8 cellular contexts compared by ENCODE assay signal in the genomic region with DNA sequence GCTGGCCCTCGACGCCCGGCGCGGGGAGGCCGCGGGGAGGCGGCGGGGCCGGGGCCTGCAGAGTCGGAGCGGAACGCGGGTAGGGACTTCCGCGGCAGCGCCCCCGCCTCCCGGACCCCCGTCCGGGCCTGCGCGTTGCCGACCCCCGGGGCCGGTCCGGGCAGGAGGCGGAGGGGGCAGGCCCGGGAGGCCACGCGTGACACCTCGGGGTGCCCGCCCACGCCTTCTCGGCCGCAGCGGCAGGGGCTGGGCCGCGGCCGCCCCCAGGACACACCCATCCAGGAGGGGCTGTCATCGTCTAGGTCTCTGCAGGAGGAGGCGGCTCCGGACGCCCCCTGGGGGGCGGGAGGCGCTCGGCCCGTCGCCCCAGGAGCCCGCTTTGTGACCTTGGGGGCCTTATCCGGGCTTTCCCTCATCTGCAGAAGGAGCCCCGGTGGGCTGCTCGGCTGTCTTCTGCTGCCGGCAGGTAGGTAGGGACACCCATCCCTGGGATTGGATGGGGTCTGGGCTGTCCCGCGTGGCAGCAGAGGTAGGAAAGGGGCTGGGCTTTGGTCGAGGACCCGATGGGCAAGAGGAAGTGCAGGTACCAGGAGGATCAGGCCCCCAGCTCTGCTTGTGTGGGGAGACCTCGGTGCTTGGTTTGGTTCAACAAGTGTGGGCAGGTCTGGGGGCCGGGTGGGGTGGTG. TPM values are rescaled to one million over a fixed set of nuclear protein-coding genes. Genes with fewer than 3 reads are reported as not detected.
DNase-seq lines count a peak whose midpoint lies in the region; ATAC-seq and TF ChIP-seq lines count a peak whose summit lies in the region.

No MANE protein-coding gene starts in this region.

- intact Hi-C loops in posterior vena cava (cut with DNase I), result no loop called here

- H3K9ac ChIP-seq in SK-N-SH (peak overlapping the region; percentile 69; the same call in 1 of the 2 replicates), iPS-20b (ENCODE audit: low read depth, low read length) (no peak overlapping the region; the same call in 1 of the 2 replicates)

- H3K4me1 Mint-ChIP-seq in activated naive CD8-positive, alpha-beta T cell treated with anti-CD3 and anti-CD28 coated beads, Interleukin-2, amount 50 U/mL, for 24 hours, result peaks cover 29% of the 10 kb centered on the region

- peaks cover 56% of the 10 kb centered on the region for H3K79me2 ChIP-seq in SK-N-SH (ENCODE audit: insufficient read depth)

- H3K9me3 Mint-ChIP-seq in activated naive CD8-positive, alpha-beta T cell treated with anti-CD3 and anti-CD28 coated beads, Interleukin-2, amount 50 U/mL, for 24 hours, result no peaks in the 10 kb centered on the region

- H3F3A ChIP-seq in SK-N-SH (replicated peaks; ENCODE audit: insufficient read depth), result no peaks in the 10 kb centered on the region

- WGBS in SK-N-SH (ENCODE audit: low lambda C conversion rate), result 2% methylated on average over 26 of the region's 60 CpGs

- peak overlapping the region; percentile 87 for H3K27ac Mint-ChIP-seq in activated naive CD8-positive, alpha-beta T cell treated with anti-CD3 and anti-CD28 coated beads, Interleukin-2, amount 50 U/mL, for 24 hours

- peak; percentile 39 for DNase-seq in CMK (ENCODE audit: low read depth)
- DNase-seq in GM19240 (ENCODE audit: insufficient read length, low spot score), result peak; percentile 98
- peak; percentile 98 for DNase-seq in SK-N-SH
- DNase-seq in activated naive CD8-positive, alpha-beta T cell treated with anti-CD3 and anti-CD28 coated beads, Interleukin-2, amount 50 U/mL, for 24 hours, result peak; percentile 71
- DNase-seq in stimulated activated CD4-positive, alpha-beta T cell treated with anti-CD3 and anti-CD28 coated beads, Interleukin-1b, Interleukin-23, amount 100 ng/mL, for 4 hours (ENCODE audit: low read depth in 2 of 2), result peak; percentile 28 to 44
- no peak for DNase-seq in posterior vena cava (ENCODE audit: low spot score)

- CTCF ChIA-PET in SK-N-SH (lab: Yijun Ruan, JAX), result interaction anchor here (0.7 to 2.0 kb wide), 2 partner anchors 48 to 75 kb away, joined by 3 to 6 read pairs; a partner anchor contains a TSS

- H2AFZ ChIP-seq in SK-N-SH (ENCODE audit: low read depth), result peak overlapping the region; percentile 73; the same call in 1 of the 2 replicates

- TF ChIP-seq EP300 in SK-N-SH (IDR thresholded peaks at IDR 0.05; ENCODE audit: borderline replicate concordance in 1 of 2, low read depth in 1 of 2, low read length in 1 of 2), result no peak

- H3K9me2 ChIP-seq in SK-N-SH, result no peaks in the 10 kb centered on the region

- ATAC-seq in HG03378 (IDR thresholded peaks at IDR 0.05; ENCODE audit: unreplicated experiment), result peak; percentile 49
- ATAC-seq in activated naive CD8-positive, alpha-beta T cell treated with anti-CD3 and anti-CD28 coated beads, Interleukin-2, amount 50 U/mL, for 24 hours, result peak; percentile 76

- peaks cover 13% of the 10 kb centered on the region; the same call in 1 of the 2 replicates for H4K20me1 ChIP-seq in SK-N-SH (ENCODE audit: insufficient read depth)

- peaks cover 22 to 34% of the 10 kb centered on the region in 2 experiments for H3K36me3 ChIP-seq in SK-N-SH (replicated peaks in 1 of 2; ENCODE audit: control insufficient read depth in 1 of 2, insufficient read depth in 2 of 2, low read length in 1 of 2)
- H3K36me3 ChIP-seq in iPS-20b (ENCODE audit: insufficient read depth, low read depth, low read length), result 0 out of 2 replicates have a peak, but pooled peaks cover 6% of the 10 kb centered on the region

- H3K27ac ChIP-seq in SK-N-SH (ENCODE audit: low read depth in 2 of 2, low read length in 1 of 2) (peak overlapping the region in 1 of 2 experiments; percentile 67; a peak in 1 of 4 replicates), iPS-20b (ENCODE audit: low read length) (no peak overlapping the region)

- peak; percentile 53 for TF ChIP-seq CTCF in SK-N-SH (IDR thresholded peaks at IDR 0.05)

- peak; percentile 46 for TF ChIP-seq RAD21 in SK-N-SH (IDR thresholded peaks at IDR 0.05; ENCODE audit: low read length)

- peak overlapping the region; percentile 83 for H3K4me3 Mint-ChIP-seq in activated naive CD8-positive, alpha-beta T cell treated with anti-CD3 and anti-CD28 coated beads, Interleukin-2, amount 50 U/mL, for 24 hours

- H3K4me3 ChIP-seq in SK-N-SH (ENCODE audit: low read depth in 2 of 2, low read length in 1 of 2) (peak overlapping the region; percentile 68 to 89), iPS-20b (ENCODE audit: low read length) (peak overlapping the region; percentile 68; the same call in 1 of the 2 replicates)

- H3K27me3 ChIP-seq in SK-N-SH (ENCODE audit: insufficient read depth) (no peaks in the 10 kb centered on the region), iPS-20b (ENCODE audit: insufficient read depth, low read length) (no peaks in the 10 kb centered on the region)

- H3K27me3 Mint-ChIP-seq in activated naive CD8-positive, alpha-beta T cell treated with anti-CD3 and anti-CD28 coated beads, Interleukin-2, amount 50 U/mL, for 24 hours, result no peaks in the 10 kb centered on the region

- peak overlapping the region; percentile 99 for H3K4me2 ChIP-seq in SK-N-SH

- no peaks in the 10 kb centered on the region for H3K9me3 ChIP-seq in SK-N-SH
- no peaks in the 10 kb centered on the region for H3K9me3 ChIP-seq in iPS-20b (ENCODE audit: insufficient read depth, low read depth, low read length)

- peaks cover 24% of the 10 kb centered on the region for H3K36me3 Mint-ChIP-seq in activated naive CD8-positive, alpha-beta T cell treated with anti-CD3 and anti-CD28 coated beads, Interleukin-2, amount 50 U/mL, for 24 hours (ENCODE audit: low read depth)

- POLR2A ChIA-PET in SK-N-SH (lab: Yijun Ruan, JAX), result interaction anchor here (0.9 to 1.0 kb wide), 3 partner anchors 21 to 47 kb away, joined by 4 to 9 read pairs (median 6); a partner anchor contains a TSS

- H3K4me1 ChIP-seq in SK-N-SH (ENCODE audit: control insufficient read depth in 1 of 2, insufficient read depth in 2 of 2, low read depth in 1 of 2, low read length in 1 of 2) (peaks cover 5 to 15% of the 10 kb centered on the region in 2 experiments; a peak in 2 of 4 replicates), iPS-20b (ENCODE audit: insufficient read depth, low read length) (no peaks in the 10 kb centered on the region)

TF ChIP-seq in SK-N-SH, 30 proteins besides CTCF, POLR2A, EP300 and RAD21:
- peak; percentile 20; the same call in 1 of the 2 replicates for TF ChIP-seq SMC3 (IDR thresholded peaks at IDR 0.05; ENCODE audit: low read depth, low read length)
- no peak for TF ChIP-seq GATA2 (CRISPR knock-in tag; IDR thresholded peaks at IDR 0.05)
- TF ChIP-seq MXI1 (IDR thresholded peaks at IDR 0.05; ENCODE audit: low read depth, low read length), result peak; percentile 54; the same call in 1 of the 2 replicates
- TF ChIP-seq, protein P1, sequence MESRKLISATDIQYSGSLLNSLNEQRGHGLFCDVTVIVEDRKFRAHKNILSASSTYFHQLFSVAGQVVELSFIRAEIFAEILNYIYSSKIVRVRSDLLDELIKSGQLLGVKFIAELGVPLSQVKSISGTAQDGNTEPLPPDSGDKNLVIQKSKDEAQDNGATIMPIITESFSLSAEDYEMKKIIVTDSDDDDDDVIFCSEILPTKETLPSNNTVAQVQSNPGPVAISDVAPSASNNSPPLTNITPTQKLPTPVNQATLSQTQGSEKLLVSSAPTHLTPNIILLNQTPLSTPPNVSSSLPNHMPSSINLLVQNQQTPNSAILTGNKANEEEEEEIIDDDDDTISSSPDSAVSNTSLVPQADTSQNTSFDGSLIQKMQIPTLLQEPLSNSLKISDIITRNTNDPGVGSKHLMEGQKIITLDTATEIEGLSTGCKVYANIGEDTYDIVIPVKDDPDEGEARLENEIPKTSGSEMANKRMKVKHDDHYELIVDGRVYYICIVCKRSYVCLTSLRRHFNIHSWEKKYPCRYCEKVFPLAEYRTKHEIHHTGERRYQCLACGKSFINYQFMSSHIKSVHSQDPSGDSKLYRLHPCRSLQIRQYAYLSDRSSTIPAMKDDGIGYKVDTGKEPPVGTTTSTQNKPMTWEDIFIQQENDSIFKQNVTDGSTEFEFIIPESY (IDR thresholded peaks at IDR 0.05; ENCODE audit: borderline replicate concordance, low read depth), result no peak
- TF ChIP-seq, protein P2, sequence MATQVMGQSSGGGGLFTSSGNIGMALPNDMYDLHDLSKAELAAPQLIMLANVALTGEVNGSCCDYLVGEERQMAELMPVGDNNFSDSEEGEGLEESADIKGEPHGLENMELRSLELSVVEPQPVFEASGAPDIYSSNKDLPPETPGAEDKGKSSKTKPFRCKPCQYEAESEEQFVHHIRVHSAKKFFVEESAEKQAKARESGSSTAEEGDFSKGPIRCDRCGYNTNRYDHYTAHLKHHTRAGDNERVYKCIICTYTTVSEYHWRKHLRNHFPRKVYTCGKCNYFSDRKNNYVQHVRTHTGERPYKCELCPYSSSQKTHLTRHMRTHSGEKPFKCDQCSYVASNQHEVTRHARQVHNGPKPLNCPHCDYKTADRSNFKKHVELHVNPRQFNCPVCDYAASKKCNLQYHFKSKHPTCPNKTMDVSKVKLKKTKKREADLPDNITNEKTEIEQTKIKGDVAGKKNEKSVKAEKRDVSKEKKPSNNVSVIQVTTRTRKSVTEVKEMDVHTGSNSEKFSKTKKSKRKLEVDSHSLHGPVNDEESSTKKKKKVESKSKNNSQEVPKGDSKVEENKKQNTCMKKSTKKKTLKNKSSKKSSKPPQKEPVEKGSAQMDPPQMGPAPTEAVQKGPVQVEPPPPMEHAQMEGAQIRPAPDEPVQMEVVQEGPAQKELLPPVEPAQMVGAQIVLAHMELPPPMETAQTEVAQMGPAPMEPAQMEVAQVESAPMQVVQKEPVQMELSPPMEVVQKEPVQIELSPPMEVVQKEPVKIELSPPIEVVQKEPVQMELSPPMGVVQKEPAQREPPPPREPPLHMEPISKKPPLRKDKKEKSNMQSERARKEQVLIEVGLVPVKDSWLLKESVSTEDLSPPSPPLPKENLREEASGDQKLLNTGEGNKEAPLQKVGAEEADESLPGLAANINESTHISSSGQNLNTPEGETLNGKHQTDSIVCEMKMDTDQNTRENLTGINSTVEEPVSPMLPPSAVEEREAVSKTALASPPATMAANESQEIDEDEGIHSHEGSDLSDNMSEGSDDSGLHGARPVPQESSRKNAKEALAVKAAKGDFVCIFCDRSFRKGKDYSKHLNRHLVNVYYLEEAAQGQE (IDR thresholded peaks at IDR 0.05; ENCODE audit: low read depth, low read length), result no peak

RNA-seq across cellular contexts. Expression of a gene that starts 0.6 kb away (rescaled TPM):
- 18.0 and 18.6 TPM in 2 replicates for polyA plus RNA-seq in SK-N-SH (2012; rRNA removed)
- 8.8 and 11.0 TPM in 2 replicates for polyA plus RNA-seq in SK-N-SH (2012; cell fraction: cytosol; rRNA removed)
- polyA plus RNA-seq in SK-N-SH (2012; cell fraction: nucleus; rRNA removed), result 82.5 and 113 TPM in 2 replicates
- 10 to 100 TPM; 16.1 to 22.5 TPM for total RNA-seq in posterior vena cava

RNA-seq across cellular contexts. Expression of a gene that starts 22.3 kb away (rescaled TPM):
- polyA plus RNA-seq in SK-N-SH (2012; rRNA removed), result 15.9 and 17.6 TPM in 2 replicates
- polyA plus RNA-seq in SK-N-SH (2012; cell fraction: cytosol; rRNA removed), result 8.4 and 15.2 TPM in 2 replicates
- 7.8 and 8.3 TPM in 2 replicates for polyA plus RNA-seq in SK-N-SH (2012; cell fraction: nucleus; rRNA removed)
- 10 to 100 TPM in 1 of 2 donors, 1 to 10 TPM in 1; 8.1 to 11.9 TPM for total RNA-seq in posterior vena cava

RNA-seq across cellular contexts. Expression of a gene that starts 47.9 kb away (rescaled TPM):
- polyA plus RNA-seq in SK-N-SH (2012; rRNA removed), result 31.3 and 39.1 TPM in 2 replicates
- 23.3 and 29.6 TPM in 2 replicates for polyA plus RNA-seq in SK-N-SH (2012; cell fraction: cytosol; rRNA removed)
- 45.0 and 62.8 TPM in 2 replicates for polyA plus RNA-seq in SK-N-SH (2012; cell fraction: nucleus; rRNA removed)
- 10 to 100 TPM; 16.0 to 20.6 TPM for total RNA-seq in posterior vena cava
